Comparison of ENCODE assay signal across 1 cellular context in the genomic region with DNA sequence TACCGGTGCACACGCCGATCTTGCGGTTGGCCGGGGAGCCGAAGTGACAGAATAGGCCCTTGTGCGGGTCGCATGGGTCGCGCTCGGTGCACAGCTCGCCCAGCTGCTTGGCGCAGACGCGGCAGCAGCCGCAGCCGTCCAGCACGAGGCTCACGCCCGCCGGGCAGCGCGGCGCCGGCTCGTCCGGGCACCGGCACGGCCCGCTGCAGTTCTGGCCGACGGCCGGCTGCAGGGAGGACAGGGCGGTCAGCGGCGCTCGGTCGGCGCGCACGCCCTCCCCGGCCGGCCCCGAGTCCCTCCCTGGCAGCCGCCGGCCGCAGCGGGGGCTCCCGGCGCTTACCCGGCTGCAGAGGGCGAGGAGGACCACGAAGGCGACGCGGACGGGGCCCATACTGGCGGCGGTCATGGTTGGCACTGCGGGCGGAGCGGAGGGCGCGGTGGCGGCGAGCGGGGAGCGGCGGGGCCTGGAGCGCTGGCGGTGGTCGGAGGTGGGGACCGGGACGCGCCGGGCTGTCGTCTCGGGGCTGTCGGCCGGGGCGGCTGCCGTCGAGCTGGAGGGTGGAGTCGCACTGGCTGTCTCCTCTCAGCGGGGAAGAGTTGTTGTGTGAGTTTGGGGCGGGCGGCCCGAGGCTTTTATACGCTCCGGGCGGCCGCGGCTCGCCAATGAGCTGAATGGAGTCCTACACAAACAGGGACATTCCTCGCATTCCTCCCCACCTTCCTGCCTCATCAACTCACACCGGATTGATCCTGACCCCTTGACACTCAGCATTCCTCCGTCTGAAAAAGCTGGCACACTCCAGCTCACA.
TF ChIP-seq lines count a peak whose summit lies in the region.

A gene with protein sequence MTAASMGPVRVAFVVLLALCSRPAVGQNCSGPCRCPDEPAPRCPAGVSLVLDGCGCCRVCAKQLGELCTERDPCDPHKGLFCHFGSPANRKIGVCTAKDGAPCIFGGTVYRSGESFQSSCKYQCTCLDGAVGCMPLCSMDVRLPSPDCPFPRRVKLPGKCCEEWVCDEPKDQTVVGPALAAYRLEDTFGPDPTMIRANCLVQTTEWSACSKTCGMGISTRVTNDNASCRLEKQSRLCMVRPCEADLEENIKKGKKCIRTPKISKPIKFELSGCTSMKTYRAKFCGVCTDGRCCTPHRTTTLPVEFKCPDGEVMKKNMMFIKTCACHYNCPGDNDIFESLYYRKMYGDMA (minus strand): TSS at position 606 of the 809 bp plus-strand sequence. CDS start 200 bp downstream, at position 406.

TF ChIP-seq in HepG2, 621 proteins besides CTCF, POLR2A, EP300 and RAD21 (continued from another document and continues in another):
- TF ChIP-seq, protein P1, sequence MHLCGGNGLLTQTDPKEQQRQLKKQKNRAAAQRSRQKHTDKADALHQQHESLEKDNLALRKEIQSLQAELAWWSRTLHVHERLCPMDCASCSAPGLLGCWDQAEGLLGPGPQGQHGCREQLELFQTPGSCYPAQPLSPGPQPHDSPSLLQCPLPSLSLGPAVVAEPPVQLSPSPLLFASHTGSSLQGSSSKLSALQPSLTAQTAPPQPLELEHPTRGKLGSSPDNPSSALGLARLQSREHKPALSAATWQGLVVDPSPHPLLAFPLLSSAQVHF (CRISPR knock-in tag; IDR thresholded peaks at IDR 0.05) = peak; percentile 68; the same call in 1 of the 2 replicates
- TF ChIP-seq ZNF224 (CRISPR knock-in tag; IDR thresholded peaks at IDR 0.05) (no peak), SP5 (CRISPR knock-in tag; IDR thresholded peaks at IDR 0.05; ENCODE audit: borderline replicate concordance, low read depth) (peak; percentile 81), ZNF441 (CRISPR knock-in tag; IDR thresholded peaks at IDR 0.05; ENCODE audit: borderline replicate concordance) (peak; percentile 88; the same call in 1 of the 2 replicates), FOXP1 (IDR thresholded peaks at IDR 0.05) (peak; percentile 74), FOXP1 (CRISPR knock-in tag; IDR thresholded peaks at IDR 0.05) (peak; percentile 87), MAZ (IDR thresholded peaks at IDR 0.05; ENCODE audit: borderline replicate concordance, low read depth, low read length) (peak; percentile 75; the same call in 1 of the 2 replicates), MAZ (CRISPR knock-in tag; IDR thresholded peaks at IDR 0.05; ENCODE audit: low read depth) (peak; percentile 94), ZNF720 (CRISPR knock-in tag; IDR thresholded peaks at IDR 0.05) (0 out of 2 replicates have a peak, but pooled peaks have one; percentile 17), MTA1 (CRISPR knock-in tag; IDR thresholded peaks at IDR 0.05; ENCODE audit: borderline replicate concordance) (peak; percentile 69; the same call in 1 of the 2 replicates), KLF9 (CRISPR knock-in tag; IDR thresholded peaks at IDR 0.05; ENCODE audit: low read depth) (no peak), ZNF615 (CRISPR knock-in tag; IDR thresholded peaks at IDR 0.05; ENCODE audit: borderline replicate concordance) (no peak), ZNF737 (CRISPR knock-in tag; IDR thresholded peaks at IDR 0.05; ENCODE audit: borderline replicate concordance) (no peak), ZNF264 (CRISPR knock-in tag; IDR thresholded peaks at IDR 0.05) (no peak), POLR2G (IDR thresholded peaks at IDR 0.05; ENCODE audit: low read depth, low read length) (peak; percentile 99), ZNF670 (CRISPR knock-in tag; IDR thresholded peaks at IDR 0.05; ENCODE audit: borderline replicate concordance) (peak; percentile 28; the same call in 1 of the 2 replicates), POGZ (CRISPR knock-in tag; IDR thresholded peaks at IDR 0.05) (peak; percentile 98), FOXA3 (CRISPR knock-in tag; IDR thresholded peaks at IDR 0.05) (peak; percentile 92), KMT2B (CRISPR knock-in tag; IDR thresholded peaks at IDR 0.05) (peak; percentile 62), REPIN1 (CRISPR knock-in tag; IDR thresholded peaks at IDR 0.05; ENCODE audit: borderline replicate concordance, low read depth) (peak; percentile 93), ZNF282 (IDR thresholded peaks at IDR 0.05; ENCODE audit: partially characterized antibody) (no peak), ZSCAN29 (CRISPR knock-in tag; conservative IDR thresholded peaks at IDR 0.05) (peak; percentile 94), EZH2 (conservative IDR thresholded peaks at IDR 0.05; ENCODE audit: low read depth, low read length) (no peak), TEAD3 (CRISPR knock-in tag; optimal IDR thresholded peaks at IDR 0.05; ENCODE audit: borderline replicate concordance) (peak; percentile 100), ZNF883 (CRISPR knock-in tag; IDR thresholded peaks at IDR 0.05; ENCODE audit: not compliant biosample characterization) (no peak), EEA1 (CRISPR knock-in tag; IDR thresholded peaks at IDR 0.05; ENCODE audit: borderline replicate concordance) (no peak), TOPORS (CRISPR knock-in tag; IDR thresholded peaks at IDR 0.05) (peak; percentile 10; the same call in 1 of the 2 replicates), PHF20 (CRISPR knock-in tag; IDR thresholded peaks at IDR 0.05) (no peak; the same call in 1 of the 2 replicates)
- TF ChIP-seq, protein P2, sequence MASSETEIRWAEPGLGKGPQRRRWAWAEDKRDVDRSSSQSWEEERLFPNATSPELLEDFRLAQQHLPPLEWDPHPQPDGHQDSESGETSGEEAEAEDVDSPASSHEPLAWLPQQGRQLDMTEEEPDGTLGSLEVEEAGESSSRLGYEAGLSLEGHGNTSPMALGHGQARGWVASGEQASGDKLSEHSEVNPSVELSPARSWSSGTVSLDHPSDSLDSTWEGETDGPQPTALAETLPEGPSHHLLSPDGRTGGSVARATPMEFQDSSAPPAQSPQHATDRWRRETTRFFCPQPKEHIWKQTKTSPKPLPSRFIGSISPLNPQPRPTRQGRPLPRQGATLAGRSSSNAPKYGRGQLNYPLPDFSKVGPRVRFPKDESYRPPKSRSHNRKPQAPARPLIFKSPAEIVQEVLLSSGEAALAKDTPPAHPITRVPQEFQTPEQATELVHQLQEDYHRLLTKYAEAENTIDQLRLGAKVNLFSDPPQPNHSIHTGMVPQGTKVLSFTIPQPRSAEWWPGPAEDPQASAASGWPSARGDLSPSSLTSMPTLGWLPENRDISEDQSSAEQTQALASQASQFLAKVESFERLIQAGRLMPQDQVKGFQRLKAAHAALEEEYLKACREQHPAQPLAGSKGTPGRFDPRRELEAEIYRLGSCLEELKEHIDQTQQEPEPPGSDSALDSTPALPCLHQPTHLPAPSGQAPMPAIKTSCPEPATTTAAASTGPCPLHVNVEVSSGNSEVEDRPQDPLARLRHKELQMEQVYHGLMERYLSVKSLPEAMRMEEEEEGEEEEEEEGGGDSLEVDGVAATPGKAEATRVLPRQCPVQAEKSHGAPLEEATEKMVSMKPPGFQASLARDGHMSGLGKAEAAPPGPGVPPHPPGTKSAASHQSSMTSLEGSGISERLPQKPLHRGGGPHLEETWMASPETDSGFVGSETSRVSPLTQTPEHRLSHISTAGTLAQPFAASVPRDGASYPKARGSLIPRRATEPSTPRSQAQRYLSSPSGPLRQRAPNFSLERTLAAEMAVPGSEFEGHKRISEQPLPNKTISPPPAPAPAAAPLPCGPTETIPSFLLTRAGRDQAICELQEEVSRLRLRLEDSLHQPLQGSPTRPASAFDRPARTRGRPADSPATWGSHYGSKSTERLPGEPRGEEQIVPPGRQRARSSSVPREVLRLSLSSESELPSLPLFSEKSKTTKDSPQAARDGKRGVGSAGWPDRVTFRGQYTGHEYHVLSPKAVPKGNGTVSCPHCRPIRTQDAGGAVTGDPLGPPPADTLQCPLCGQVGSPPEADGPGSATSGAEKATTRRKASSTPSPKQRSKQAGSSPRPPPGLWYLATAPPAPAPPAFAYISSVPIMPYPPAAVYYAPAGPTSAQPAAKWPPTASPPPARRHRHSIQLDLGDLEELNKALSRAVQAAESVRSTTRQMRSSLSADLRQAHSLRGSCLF (CRISPR knock-in tag; IDR thresholded peaks at IDR 0.05; ENCODE audit: borderline replicate concordance) = peak; percentile 55; the same call in 1 of the 2 replicates
- TF ChIP-seq, protein P3, sequence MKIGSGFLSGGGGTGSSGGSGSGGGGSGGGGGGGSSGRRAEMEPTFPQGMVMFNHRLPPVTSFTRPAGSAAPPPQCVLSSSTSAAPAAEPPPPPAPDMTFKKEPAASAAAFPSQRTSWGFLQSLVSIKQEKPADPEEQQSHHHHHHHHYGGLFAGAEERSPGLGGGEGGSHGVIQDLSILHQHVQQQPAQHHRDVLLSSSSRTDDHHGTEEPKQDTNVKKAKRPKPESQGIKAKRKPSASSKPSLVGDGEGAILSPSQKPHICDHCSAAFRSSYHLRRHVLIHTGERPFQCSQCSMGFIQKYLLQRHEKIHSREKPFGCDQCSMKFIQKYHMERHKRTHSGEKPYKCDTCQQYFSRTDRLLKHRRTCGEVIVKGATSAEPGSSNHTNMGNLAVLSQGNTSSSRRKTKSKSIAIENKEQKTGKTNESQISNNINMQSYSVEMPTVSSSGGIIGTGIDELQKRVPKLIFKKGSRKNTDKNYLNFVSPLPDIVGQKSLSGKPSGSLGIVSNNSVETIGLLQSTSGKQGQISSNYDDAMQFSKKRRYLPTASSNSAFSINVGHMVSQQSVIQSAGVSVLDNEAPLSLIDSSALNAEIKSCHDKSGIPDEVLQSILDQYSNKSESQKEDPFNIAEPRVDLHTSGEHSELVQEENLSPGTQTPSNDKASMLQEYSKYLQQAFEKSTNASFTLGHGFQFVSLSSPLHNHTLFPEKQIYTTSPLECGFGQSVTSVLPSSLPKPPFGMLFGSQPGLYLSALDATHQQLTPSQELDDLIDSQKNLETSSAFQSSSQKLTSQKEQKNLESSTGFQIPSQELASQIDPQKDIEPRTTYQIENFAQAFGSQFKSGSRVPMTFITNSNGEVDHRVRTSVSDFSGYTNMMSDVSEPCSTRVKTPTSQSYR (CRISPR knock-in tag; IDR thresholded peaks at IDR 0.05; ENCODE audit: borderline replicate concordance) = peak; percentile 13; the same call in 1 of the 2 replicates
- TF ChIP-seq, protein P4, sequence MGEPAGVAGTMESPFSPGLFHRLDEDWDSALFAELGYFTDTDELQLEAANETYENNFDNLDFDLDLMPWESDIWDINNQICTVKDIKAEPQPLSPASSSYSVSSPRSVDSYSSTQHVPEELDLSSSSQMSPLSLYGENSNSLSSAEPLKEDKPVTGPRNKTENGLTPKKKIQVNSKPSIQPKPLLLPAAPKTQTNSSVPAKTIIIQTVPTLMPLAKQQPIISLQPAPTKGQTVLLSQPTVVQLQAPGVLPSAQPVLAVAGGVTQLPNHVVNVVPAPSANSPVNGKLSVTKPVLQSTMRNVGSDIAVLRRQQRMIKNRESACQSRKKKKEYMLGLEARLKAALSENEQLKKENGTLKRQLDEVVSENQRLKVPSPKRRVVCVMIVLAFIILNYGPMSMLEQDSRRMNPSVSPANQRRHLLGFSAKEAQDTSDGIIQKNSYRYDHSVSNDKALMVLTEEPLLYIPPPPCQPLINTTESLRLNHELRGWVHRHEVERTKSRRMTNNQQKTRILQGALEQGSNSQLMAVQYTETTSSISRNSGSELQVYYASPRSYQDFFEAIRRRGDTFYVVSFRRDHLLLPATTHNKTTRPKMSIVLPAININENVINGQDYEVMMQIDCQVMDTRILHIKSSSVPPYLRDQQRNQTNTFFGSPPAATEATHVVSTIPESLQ (CRISPR knock-in tag; conservative IDR thresholded peaks at IDR 0.05) = 0 out of 2 replicates have a peak, but pooled peaks have one; percentile 16
- TF ChIP-seq, protein P5, sequence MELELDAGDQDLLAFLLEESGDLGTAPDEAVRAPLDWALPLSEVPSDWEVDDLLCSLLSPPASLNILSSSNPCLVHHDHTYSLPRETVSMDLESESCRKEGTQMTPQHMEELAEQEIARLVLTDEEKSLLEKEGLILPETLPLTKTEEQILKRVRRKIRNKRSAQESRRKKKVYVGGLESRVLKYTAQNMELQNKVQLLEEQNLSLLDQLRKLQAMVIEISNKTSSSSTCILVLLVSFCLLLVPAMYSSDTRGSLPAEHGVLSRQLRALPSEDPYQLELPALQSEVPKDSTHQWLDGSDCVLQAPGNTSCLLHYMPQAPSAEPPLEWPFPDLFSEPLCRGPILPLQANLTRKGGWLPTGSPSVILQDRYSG (CRISPR knock-in tag; IDR thresholded peaks at IDR 0.05) = no peak; the same call in 1 of the 2 replicates
- TF ChIP-seq, protein P6, sequence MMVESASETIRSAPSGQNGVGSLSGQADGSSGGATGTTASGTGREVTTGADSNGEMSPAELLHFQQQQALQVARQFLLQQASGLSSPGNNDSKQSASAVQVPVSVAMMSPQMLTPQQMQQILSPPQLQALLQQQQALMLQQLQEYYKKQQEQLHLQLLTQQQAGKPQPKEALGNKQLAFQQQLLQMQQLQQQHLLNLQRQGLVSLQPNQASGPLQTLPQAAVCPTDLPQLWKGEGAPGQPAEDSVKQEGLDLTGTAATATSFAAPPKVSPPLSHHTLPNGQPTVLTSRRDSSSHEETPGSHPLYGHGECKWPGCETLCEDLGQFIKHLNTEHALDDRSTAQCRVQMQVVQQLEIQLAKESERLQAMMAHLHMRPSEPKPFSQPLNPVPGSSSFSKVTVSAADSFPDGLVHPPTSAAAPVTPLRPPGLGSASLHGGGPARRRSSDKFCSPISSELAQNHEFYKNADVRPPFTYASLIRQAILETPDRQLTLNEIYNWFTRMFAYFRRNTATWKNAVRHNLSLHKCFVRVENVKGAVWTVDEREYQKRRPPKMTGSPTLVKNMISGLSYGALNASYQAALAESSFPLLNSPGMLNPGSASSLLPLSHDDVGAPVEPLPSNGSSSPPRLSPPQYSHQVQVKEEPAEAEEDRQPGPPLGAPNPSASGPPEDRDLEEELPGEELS (CRISPR knock-in tag; IDR thresholded peaks at IDR 0.05) = peak; percentile 96
- TF ChIP-seq, protein P7, sequence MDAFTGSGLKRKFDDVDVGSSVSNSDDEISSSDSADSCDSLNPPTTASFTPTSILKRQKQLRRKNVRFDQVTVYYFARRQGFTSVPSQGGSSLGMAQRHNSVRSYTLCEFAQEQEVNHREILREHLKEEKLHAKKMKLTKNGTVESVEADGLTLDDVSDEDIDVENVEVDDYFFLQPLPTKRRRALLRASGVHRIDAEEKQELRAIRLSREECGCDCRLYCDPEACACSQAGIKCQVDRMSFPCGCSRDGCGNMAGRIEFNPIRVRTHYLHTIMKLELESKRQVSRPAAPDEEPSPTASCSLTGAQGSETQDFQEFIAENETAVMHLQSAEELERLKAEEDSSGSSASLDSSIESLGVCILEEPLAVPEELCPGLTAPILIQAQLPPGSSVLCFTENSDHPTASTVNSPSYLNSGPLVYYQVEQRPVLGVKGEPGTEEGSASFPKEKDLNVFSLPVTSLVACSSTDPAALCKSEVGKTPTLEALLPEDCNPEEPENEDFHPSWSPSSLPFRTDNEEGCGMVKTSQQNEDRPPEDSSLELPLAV (CRISPR knock-in tag; conservative IDR thresholded peaks at IDR 0.05; ENCODE audit: low read depth) = peak; percentile 82
- TF ChIP-seq, protein P8, sequence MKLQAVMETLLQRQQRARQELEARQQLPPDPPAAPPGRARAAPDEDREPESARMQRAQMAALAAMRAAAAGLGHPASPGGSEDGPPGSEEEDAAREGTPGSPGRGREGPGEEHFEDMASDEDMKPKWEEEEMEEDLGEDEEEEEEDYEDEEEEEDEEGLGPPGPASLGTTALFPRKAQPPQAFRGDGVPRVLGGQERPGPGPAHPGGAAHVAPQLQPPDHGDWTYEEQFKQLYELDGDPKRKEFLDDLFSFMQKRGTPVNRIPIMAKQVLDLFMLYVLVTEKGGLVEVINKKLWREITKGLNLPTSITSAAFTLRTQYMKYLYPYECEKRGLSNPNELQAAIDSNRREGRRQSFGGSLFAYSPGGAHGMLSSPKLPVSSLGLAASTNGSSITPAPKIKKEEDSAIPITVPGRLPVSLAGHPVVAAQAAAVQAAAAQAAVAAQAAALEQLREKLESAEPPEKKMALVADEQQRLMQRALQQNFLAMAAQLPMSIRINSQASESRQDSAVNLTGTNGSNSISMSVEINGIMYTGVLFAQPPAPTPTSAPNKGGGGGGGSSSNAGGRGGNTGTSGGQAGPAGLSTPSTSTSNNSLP (IDR thresholded peaks at IDR 0.05; ENCODE audit: low read depth, low read length) = peak; percentile 92
- TF ChIP-seq, protein P9, sequence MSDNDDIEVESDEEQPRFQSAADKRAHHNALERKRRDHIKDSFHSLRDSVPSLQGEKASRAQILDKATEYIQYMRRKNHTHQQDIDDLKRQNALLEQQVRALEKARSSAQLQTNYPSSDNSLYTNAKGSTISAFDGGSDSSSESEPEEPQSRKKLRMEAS (IDR thresholded peaks at IDR 0.05) = peak; percentile 79
